Comparison of ENCODE assay signal across 1 cellular context in the genomic region with DNA sequence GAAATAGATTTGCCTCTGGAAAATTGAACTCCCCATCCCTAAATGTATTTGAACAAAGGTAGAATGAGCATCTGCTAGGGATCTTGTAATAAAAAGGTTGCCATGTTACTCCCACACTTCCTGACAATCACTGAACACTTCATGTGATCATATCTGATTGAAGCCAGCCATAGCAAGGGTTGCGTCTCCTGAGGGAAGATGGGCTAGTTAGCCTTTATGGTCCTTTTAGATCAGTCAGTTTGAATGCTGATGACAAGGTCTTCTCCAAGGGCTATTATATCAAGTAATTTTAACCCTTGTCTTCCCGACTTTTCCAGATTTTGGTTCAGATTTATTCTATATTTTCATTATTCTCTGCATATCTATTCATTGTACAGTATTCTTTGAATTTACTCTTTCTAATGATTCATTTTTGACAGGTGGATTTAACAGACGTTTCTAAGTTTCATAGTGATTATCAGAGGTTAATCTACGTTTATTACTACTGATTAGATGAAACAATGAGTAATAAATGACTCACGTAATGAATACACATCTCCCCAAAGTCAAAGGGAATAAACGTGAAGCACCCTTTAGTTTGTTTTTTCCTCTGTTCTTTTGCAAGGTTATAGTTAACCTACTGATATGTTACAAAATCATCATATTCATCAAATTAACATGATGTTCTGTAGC.
TF ChIP-seq lines count a peak whose summit lies in the region.

No MANE protein-coding gene starts in this region.

TF ChIP-seq in GM23338, 12 proteins besides CTCF, POLR2A, EP300 and RAD21 (continued from another document):
- TF ChIP-seq, protein P1, sequence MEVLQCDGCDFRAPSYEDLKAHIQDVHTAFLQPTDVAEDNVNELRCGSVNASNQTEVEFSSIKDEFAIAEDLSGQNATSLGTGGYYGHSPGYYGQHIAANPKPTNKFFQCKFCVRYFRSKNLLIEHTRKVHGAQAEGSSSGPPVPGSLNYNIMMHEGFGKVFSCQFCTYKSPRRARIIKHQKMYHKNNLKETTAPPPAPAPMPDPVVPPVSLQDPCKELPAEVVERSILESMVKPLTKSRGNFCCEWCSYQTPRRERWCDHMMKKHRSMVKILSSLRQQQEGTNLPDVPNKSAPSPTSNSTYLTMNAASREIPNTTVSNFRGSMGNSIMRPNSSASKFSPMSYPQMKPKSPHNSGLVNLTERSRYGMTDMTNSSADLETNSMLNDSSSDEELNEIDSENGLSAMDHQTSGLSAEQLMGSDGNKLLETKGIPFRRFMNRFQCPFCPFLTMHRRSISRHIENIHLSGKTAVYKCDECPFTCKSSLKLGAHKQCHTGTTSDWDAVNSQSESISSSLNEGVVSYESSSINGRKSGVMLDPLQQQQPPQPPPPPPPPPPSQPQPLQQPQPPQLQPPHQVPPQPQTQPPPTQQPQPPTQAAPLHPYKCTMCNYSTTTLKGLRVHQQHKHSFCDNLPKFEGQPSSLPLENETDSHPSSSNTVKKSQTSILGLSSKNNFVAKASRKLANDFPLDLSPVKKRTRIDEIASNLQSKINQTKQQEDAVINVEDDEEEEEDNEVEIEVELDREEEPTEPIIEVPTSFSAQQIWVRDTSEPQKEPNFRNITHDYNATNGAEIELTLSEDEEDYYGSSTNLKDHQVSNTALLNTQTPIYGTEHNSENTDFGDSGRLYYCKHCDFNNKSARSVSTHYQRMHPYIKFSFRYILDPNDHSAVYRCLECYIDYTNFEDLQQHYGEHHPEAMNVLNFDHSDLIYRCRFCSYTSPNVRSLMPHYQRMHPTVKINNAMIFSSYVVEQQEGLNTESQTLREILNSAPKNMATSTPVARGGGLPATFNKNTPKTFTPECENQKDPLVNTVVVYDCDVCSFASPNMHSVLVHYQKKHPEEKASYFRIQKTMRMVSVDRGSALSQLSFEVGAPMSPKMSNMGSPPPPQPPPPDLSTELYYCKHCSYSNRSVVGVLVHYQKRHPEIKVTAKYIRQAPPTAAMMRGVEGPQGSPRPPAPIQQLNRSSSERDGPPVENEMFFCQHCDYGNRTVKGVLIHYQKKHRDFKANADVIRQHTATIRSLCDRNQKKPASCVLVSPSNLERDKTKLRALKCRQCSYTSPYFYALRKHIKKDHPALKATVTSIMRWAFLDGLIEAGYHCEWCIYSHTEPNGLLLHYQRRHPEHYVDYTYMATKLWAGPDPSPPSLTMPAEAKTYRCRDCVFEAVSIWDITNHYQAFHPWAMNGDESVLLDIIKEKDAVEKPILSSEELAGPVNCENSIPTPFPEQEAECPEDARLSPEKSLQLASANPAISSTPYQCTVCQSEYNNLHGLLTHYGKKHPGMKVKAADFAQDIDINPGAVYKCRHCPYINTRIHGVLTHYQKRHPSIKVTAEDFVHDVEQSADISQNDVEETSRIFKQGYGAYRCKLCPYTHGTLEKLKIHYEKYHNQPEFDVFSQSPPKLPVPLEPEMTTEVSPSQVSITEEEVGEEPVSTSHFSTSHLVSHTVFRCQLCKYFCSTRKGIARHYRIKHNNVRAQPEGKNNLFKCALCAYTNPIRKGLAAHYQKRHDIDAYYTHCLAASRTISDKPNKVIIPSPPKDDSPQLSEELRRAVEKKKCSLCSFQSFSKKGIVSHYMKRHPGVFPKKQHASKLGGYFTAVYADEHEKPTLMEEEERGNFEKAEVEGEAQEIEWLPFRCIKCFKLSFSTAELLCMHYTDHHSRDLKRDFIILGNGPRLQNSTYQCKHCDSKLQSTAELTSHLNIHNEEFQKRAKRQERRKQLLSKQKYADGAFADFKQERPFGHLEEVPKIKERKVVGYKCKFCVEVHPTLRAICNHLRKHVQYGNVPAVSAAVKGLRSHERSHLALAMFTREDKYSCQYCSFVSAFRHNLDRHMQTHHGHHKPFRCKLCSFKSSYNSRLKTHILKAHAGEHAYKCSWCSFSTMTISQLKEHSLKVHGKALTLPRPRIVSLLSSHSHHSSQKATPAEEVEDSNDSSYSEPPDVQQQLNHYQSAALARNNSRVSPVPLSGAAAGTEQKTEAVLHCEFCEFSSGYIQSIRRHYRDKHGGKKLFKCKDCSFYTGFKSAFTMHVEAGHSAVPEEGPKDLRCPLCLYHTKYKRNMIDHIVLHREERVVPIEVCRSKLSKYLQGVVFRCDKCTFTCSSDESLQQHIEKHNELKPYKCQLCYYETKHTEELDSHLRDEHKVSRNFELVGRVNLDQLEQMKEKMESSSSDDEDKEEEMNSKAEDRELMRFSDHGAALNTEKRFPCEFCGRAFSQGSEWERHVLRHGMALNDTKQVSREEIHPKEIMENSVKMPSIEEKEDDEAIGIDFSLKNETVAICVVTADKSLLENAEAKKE (CRISPR knock-in tag; IDR thresholded peaks at IDR 0.05) = no peak
- TF ChIP-seq, protein P2, sequence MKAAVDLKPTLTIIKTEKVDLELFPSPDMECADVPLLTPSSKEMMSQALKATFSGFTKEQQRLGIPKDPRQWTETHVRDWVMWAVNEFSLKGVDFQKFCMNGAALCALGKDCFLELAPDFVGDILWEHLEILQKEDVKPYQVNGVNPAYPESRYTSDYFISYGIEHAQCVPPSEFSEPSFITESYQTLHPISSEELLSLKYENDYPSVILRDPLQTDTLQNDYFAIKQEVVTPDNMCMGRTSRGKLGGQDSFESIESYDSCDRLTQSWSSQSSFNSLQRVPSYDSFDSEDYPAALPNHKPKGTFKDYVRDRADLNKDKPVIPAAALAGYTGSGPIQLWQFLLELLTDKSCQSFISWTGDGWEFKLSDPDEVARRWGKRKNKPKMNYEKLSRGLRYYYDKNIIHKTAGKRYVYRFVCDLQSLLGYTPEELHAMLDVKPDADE (IDR thresholded peaks at IDR 0.05) = no peak
